In the genomic region with DNA sequence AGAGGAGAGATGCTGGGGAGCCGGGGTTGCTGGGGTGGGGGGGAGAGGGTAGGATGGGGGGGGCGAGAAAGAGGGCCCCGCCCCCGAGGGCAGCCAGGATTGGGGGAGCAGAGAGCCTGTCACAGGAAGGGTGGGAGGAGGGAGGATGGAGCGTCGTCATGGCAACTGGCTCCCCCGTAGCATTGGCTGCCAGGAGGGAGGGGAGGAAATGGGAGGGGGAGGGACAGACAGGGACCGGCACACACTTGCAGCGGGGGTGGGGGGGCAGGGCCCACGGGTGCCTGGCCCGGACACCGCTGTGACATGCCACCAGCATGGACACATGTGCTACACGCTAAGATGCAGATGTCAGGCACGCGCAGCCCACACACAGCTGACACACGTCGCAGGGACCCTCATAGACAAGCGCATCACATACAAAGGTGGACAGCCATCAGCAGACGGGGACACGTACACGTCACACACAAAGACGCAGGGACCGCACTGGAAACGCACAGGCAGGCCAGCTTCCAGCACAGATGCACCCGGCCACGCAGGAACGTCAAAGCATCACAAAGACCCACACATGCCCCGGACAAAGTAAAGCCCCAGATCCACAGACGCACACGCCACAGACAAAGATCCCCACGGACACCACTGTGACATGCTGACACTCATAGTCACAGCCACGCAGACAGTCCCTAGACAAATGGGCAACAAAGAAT, we compare ENCODE assay signal across 7 cellular contexts. TPM values are rescaled to one million over a fixed set of nuclear protein-coding genes. Genes with fewer than 3 reads are reported as not detected.
DNase-seq lines count a peak whose midpoint lies in the region; ATAC-seq and TF ChIP-seq lines count a peak whose summit lies in the region.

A gene with protein sequence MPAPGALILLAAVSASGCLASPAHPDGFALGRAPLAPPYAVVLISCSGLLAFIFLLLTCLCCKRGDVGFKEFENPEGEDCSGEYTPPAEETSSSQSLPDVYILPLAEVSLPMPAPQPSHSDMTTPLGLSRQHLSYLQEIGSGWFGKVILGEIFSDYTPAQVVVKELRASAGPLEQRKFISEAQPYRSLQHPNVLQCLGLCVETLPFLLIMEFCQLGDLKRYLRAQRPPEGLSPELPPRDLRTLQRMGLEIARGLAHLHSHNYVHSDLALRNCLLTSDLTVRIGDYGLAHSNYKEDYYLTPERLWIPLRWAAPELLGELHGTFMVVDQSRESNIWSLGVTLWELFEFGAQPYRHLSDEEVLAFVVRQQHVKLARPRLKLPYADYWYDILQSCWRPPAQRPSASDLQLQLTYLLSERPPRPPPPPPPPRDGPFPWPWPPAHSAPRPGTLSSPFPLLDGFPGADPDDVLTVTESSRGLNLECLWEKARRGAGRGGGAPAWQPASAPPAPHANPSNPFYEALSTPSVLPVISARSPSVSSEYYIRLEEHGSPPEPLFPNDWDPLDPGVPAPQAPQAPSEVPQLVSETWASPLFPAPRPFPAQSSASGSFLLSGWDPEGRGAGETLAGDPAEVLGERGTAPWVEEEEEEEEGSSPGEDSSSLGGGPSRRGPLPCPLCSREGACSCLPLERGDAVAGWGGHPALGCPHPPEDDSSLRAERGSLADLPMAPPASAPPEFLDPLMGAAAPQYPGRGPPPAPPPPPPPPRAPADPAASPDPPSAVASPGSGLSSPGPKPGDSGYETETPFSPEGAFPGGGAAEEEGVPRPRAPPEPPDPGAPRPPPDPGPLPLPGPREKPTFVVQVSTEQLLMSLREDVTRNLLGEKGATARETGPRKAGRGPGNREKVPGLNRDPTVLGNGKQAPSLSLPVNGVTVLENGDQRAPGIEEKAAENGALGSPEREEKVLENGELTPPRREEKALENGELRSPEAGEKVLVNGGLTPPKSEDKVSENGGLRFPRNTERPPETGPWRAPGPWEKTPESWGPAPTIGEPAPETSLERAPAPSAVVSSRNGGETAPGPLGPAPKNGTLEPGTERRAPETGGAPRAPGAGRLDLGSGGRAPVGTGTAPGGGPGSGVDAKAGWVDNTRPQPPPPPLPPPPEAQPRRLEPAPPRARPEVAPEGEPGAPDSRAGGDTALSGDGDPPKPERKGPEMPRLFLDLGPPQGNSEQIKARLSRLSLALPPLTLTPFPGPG (N-terminal part only) (minus strand): TSS at position 36 of the 704 bp plus-strand sequence. CDS start 259 bp downstream, outside the sequence.

- no peaks in the 10 kb centered on the region for H3K79me2 ChIP-seq in GM23338 (replicated peaks; ENCODE audit: insufficient read depth)

- H3K9me3 ChIP-seq in NT2/D1 (ENCODE audit: insufficient read depth, low read length) (no peaks in the 10 kb centered on the region), left ventricle myocardium inferior (replicated peaks) (no peaks in the 10 kb centered on the region)

- H3K4me1 Mint-ChIP-seq in GM23338 = peaks cover 19% of the 10 kb centered on the region

- intact Hi-C loops in left ventricle myocardium inferior (cut with micrococcal nuclease) = no loop called here

- peaks cover 21% of the 10 kb centered on the region for H3K27me3 Mint-ChIP-seq in GM23338 (ENCODE audit: insufficient read depth, low read depth, poor library complexity)

- DNase-seq in GM23338 (ENCODE audit: low spot score) (peak; percentile 87), NT2/D1 (ENCODE audit: low read depth, low spot score) (no peak), activated T-helper 1 cell treated with Interleukin-2 at 50 U/mL for 16 hours (ENCODE audit: low read depth) (peak; percentile 77), left ventricle myocardium inferior (no peak), GOT3 (lab: John Stamatoyannopoulos, UW) (no peak)
- peak; percentile 55 to 72 for DNase-seq in stimulated activated CD4-positive, alpha-beta T cell treated with anti-CD3 and anti-CD28 coated beads, Interleukin-15, amount 100 ng/mL, for 48 hours (ENCODE audit: low read depth in 2 of 2)

- H3K4me3 ChIP-seq in GM23338 = peak within 1 kb of the TSS; percentile 90
- peak within 1 kb of the TSS; percentile 13 for H3K4me3 ChIP-seq in NT2/D1 (ENCODE audit: insufficient read length, low read depth)
- peak within 1 kb of the TSS; percentile 48 for H3K4me3 ChIP-seq in left ventricle myocardium inferior

- H3K9me2 ChIP-seq in GM23338 (ENCODE audit: insufficient read depth) = no peaks in the 10 kb centered on the region

- H3K36me3 Mint-ChIP-seq in GM23338 (ENCODE audit: low read depth) = peaks cover 5% of the 10 kb centered on the region; the same call in 2 of the 3 replicates

- H4K20me1 ChIP-seq in GM23338 (replicated peaks; ENCODE audit: insufficient read depth) = no peaks in the 10 kb centered on the region

- no peak for TF ChIP-seq CTCF in GM23338 (conservative IDR thresholded peaks at IDR 0.05; ENCODE audit: low read depth in 2 of 2)
- TF ChIP-seq CTCF in left ventricle myocardium inferior (IDR thresholded peaks at IDR 0.05; ENCODE audit: borderline replicate concordance) = no peak

- H3K27me3 ChIP-seq in GM23338 (ENCODE audit: insufficient read depth) (peaks cover 11% of the 10 kb centered on the region), NT2/D1 (ENCODE audit: insufficient read depth, insufficient read length) (peaks cover 29% of the 10 kb centered on the region), left ventricle myocardium inferior (ENCODE audit: low read depth) (peaks cover 48% of the 10 kb centered on the region)

- H2AFZ ChIP-seq in GM23338 = peak within 1 kb of the TSS; percentile 96

- H3K27ac ChIP-seq in GM23338 (ENCODE audit: low read depth) (no peak within 1 kb of the TSS), left ventricle myocardium inferior (replicated peaks) (no peak within 1 kb of the TSS)

- H3K9me3 Mint-ChIP-seq in GM23338 = no peaks in the 10 kb centered on the region

- H3K36me3 ChIP-seq in GM23338 (ENCODE audit: insufficient read depth) (no peaks in the 10 kb centered on the region), NT2/D1 (ENCODE audit: insufficient read depth, insufficient read length, low read length) (no peaks in the 10 kb centered on the region), left ventricle myocardium inferior (no peaks in the 10 kb centered on the region)

- H3K4me1 ChIP-seq in GM23338 (ENCODE audit: insufficient read depth) (no peaks in the 10 kb centered on the region), NT2/D1 (ENCODE audit: insufficient read depth, insufficient read length) (peaks cover 6% of the 10 kb centered on the region), left ventricle myocardium inferior (peaks cover 17% of the 10 kb centered on the region)

- peak within 1 kb of the TSS; percentile 83 for H3K4me3 Mint-ChIP-seq in GM23338

- peak within 1 kb of the TSS; percentile 99 for H3K4me2 ChIP-seq in GM23338

- no peak within 1 kb of the TSS for H3K27ac Mint-ChIP-seq in GM23338

- peaks cover 9% of the 10 kb centered on the region; the same call in 1 of the 2 replicates for H3F3A ChIP-seq in GM23338 (replicated peaks; ENCODE audit: low read depth)

- H3K9ac ChIP-seq in NT2/D1 (ENCODE audit: insufficient read length, low read depth) = no peak within 1 kb of the TSS

- ATAC-seq in GM23338 (peak; percentile 5), GM18909 (IDR thresholded peaks at IDR 0.05; ENCODE audit: poor library complexity, unreplicated experiment) (no peak)

TF ChIP-seq in GM23338, 12 proteins besides CTCF, POLR2A, EP300 and RAD21 (continues in another document):
- no peak for TF ChIP-seq EZH2phosphoT487 (IDR thresholded peaks at IDR 0.05; ENCODE audit: unreplicated experiment)
- no peak for TF ChIP-seq EZH2 (IDR thresholded peaks at IDR 0.05; ENCODE audit: low read depth, unreplicated experiment)
- TF ChIP-seq, protein P1, sequence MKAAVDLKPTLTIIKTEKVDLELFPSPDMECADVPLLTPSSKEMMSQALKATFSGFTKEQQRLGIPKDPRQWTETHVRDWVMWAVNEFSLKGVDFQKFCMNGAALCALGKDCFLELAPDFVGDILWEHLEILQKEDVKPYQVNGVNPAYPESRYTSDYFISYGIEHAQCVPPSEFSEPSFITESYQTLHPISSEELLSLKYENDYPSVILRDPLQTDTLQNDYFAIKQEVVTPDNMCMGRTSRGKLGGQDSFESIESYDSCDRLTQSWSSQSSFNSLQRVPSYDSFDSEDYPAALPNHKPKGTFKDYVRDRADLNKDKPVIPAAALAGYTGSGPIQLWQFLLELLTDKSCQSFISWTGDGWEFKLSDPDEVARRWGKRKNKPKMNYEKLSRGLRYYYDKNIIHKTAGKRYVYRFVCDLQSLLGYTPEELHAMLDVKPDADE (IDR thresholded peaks at IDR 0.05) = no peak
- no peak for TF ChIP-seq STAT1 (IDR thresholded peaks at IDR 0.05; ENCODE audit: unreplicated experiment)
- TF ChIP-seq, protein P2, sequence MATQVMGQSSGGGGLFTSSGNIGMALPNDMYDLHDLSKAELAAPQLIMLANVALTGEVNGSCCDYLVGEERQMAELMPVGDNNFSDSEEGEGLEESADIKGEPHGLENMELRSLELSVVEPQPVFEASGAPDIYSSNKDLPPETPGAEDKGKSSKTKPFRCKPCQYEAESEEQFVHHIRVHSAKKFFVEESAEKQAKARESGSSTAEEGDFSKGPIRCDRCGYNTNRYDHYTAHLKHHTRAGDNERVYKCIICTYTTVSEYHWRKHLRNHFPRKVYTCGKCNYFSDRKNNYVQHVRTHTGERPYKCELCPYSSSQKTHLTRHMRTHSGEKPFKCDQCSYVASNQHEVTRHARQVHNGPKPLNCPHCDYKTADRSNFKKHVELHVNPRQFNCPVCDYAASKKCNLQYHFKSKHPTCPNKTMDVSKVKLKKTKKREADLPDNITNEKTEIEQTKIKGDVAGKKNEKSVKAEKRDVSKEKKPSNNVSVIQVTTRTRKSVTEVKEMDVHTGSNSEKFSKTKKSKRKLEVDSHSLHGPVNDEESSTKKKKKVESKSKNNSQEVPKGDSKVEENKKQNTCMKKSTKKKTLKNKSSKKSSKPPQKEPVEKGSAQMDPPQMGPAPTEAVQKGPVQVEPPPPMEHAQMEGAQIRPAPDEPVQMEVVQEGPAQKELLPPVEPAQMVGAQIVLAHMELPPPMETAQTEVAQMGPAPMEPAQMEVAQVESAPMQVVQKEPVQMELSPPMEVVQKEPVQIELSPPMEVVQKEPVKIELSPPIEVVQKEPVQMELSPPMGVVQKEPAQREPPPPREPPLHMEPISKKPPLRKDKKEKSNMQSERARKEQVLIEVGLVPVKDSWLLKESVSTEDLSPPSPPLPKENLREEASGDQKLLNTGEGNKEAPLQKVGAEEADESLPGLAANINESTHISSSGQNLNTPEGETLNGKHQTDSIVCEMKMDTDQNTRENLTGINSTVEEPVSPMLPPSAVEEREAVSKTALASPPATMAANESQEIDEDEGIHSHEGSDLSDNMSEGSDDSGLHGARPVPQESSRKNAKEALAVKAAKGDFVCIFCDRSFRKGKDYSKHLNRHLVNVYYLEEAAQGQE (IDR thresholded peaks at IDR 0.05; ENCODE audit: unreplicated experiment) = no peak
- no peak for TF ChIP-seq ZNF114 (CRISPR knock-in tag; IDR thresholded peaks at IDR 0.05)

RNA-seq across cellular contexts. Expression of the gene that starts here (rescaled TPM):
- total RNA-seq in GM23338 (2014; rRNA removed; shearing (Covaris generic)) = 5.7 and 11.8 TPM in 2 replicates
- polyA plus RNA-seq in GM23338 (2016; fragmentation: Nextera tagmentation; extraction: Ambion mirVana) = 1.6 and 2.0 TPM in 2 replicates
- total RNA-seq in left ventricle myocardium inferior = 1.1 TPM

Comparison
In these comparisons a context has a peak if more than half of its experiments do, and no peak if none do; other contexts are left out.
1. DNase-seq: peak in GM23338 (single experiment), activated T-helper 1 cell treated with Interleukin-2 at 50 U/mL for 16 hours (single experiment) and stimulated activated CD4-positive, alpha-beta T cell treated with anti-CD3 and anti-CD28 coated beads, Interleukin-15, amount 100 ng/mL, for 48 hours (2 of 2); none in NT2/D1 (single experiment), left ventricle myocardium inferior (single experiment) and GOT3 (single experiment).
2. H3K4me3 ChIP-seq: peak in every context shown above with its lines; median percentile 90 in GM23338; 48 in left ventricle myocardium inferior; 13 in NT2/D1.